16 cellular contexts compared by ENCODE assay signal in genomic region chr5:10688651-10689171, GRCh38.
A peak's percentile ranks its signal among the peaks of the same experiment; 100 is the strongest.
DNase-seq lines count a peak whose midpoint lies in the region; ATAC-seq and TF ChIP-seq lines count a peak whose summit lies in the region.
"Had no signal": no experiment of that assay in that cellular context is flagged by ENCODE, and none has a peak within 500 bp of the region (broad histone marks: within the 10 kb centered on the region; RNA-seq: fewer than 3 reads in every experiment).

No MANE protein-coding gene starts in this region.

- H3K27ac ChIP-seq in RWPE1 = 0 out of 2 replicates have a peak overlapping the region, but pooled peaks have one; percentile 4
- H3K27ac ChIP-seq in endodermal cell (ENCODE audit: low read depth, low read length) = no peak overlapping the region
- H3K27ac ChIP-seq: BLaER1 had no signal

- peaks cover 5% of the 10 kb centered on the region for H3K4me1 ChIP-seq in endodermal cell (ENCODE audit: control insufficient read depth, insufficient read depth, low read length)
- H3K4me1 ChIP-seq: BLaER1 had no signal

- peaks cover 14% of the 10 kb centered on the region for H3K36me3 Mint-ChIP-seq in activated CD8-positive, alpha-beta T cell treated with anti-CD3 and anti-CD28 coated beads for 36 hours (ENCODE audit: low read depth)
- H3K36me3 Mint-ChIP-seq in activated CD8-positive, alpha-beta T cell treated with anti-CD3 and anti-CD28 coated beads, Interleukin-2, amount 10 ng/mL, durations not matched to agents 7 days and 5 days (ENCODE audit: low read depth) = peaks cover 13% of the 10 kb centered on the region
- peaks cover 33% of the 10 kb centered on the region for H3K36me3 Mint-ChIP-seq in endodermal cell (ENCODE audit: low read depth)

- no peak overlapping the region for H3K9ac ChIP-seq in endodermal cell (ENCODE audit: extremely low read depth, low read length, poor library complexity, severe bottlenecking)
- H3K9ac ChIP-seq: BLaER1 had no signal

- no peak overlapping the region for H3K4me3 Mint-ChIP-seq in activated CD8-positive, alpha-beta T cell treated with anti-CD3 and anti-CD28 coated beads for 36 hours
- no peak overlapping the region for H3K4me3 Mint-ChIP-seq in activated CD8-positive, alpha-beta T cell treated with anti-CD3 and anti-CD28 coated beads, Interleukin-2, amount 10 ng/mL, durations not matched to agents 7 days and 5 days
- no peak overlapping the region for H3K4me3 Mint-ChIP-seq in endodermal cell
- H3K4me3 Mint-ChIP-seq: CD8-positive, alpha-beta T cell had no signal

- intact Hi-C loops in activated CD8-positive, alpha-beta T cell treated with anti-CD3 and anti-CD28 coated beads for 36 hours (cut with micrococcal nuclease) = no loop called here
- intact Hi-C loops in sciatic nerve (cut with DNase I) = no loop called here

- H3K27me3 ChIP-seq in endodermal cell (ENCODE audit: control insufficient read depth, insufficient read depth, low read length, poor library complexity, severe bottlenecking) (no peaks in the 10 kb centered on the region), MG63 (no peaks in the 10 kb centered on the region)
- H3K27me3 ChIP-seq: BLaER1 had no signal

- CTCF ChIA-PET in activated CD8-positive, alpha-beta T cell treated with anti-CD3 and anti-CD28 coated beads for 36 hours (lab: Charles Lee) = interaction anchor here (0.7 to 2.6 kb wide), 6 partner anchors 10 to 237 kb away, joined by 3 to 21 read pairs (median 4); no protein-coding TSS in a partner anchor
- CTCF ChIA-PET in activated CD8-positive, alpha-beta T cell treated with anti-CD3 and anti-CD28 coated beads, Interleukin-2, amount 10 ng/mL, durations not matched to agents 7 days and 5 days (lab: Charles Lee) = interaction anchor here (1.0 to 1.7 kb wide), 6 partner anchors 14 to 235 kb away, joined by 3 to 5 read pairs (median 4); no protein-coding TSS in a partner anchor
- CTCF ChIA-PET in RWPE1 (lab: Yijun Ruan, JAX) = interaction anchor here (0.5 to 0.6 kb wide), 2 partner anchors 209 to 827 kb away, joined by 3 to 4 read pairs; no protein-coding TSS in a partner anchor

- POLR2A ChIA-PET in activated CD8-positive, alpha-beta T cell treated with anti-CD3 and anti-CD28 coated beads for 36 hours (lab: Charles Lee) = interaction anchor here (0.7 kb wide), 1 partner anchor 20 kb away, joined by 3 read pairs; no protein-coding TSS in a partner anchor
- POLR2A ChIA-PET in activated CD8-positive, alpha-beta T cell treated with anti-CD3 and anti-CD28 coated beads, Interleukin-2, amount 10 ng/mL, durations not matched to agents 7 days and 5 days (lab: Charles Lee) = no interaction called here
- POLR2A ChIA-PET in RWPE1 (lab: Yijun Ruan, JAX; ENCODE audit: low non-redundant PET) = no interaction called here

- no peak for DNase-seq in activated CD8-positive, alpha-beta T cell treated with anti-CD3 and anti-CD28 coated beads for 36 hours
- DNase-seq in activated CD8-positive, alpha-beta T cell treated with anti-CD3 and anti-CD28 coated beads, Interleukin-2, amount 10 ng/mL, durations not matched to agents 7 days and 5 days = no peak
- DNase-seq in RWPE1 (ENCODE audit: low spot score) (no peak), endodermal cell (no peak), sciatic nerve (ENCODE audit: low spot score) (no peak), MG63 (no peak)
- no peak for DNase-seq in activated naive CD4-positive, alpha-beta T cell treated with anti-CD3 and anti-CD28 coated beads, Interleukin-2, amount 50 U/mL, for 16 hours
- DNase-seq: CD8-positive, alpha-beta T cell; KG1; NCI-H1092; NCI-H146; NCI-H2081 treated with DMSO at 0.1 percent for 48 hours; NCI-H510A treated with DMSO at 0.1 percent for 48 hours; NCI-H82 had no signal

- H3K9me3 ChIP-seq in endodermal cell (ENCODE audit: control insufficient read depth, low read length) = peaks cover 16% of the 10 kb centered on the region
- peaks cover 4% of the 10 kb centered on the region for H3K9me3 ChIP-seq in MG63

- H3K36me3 ChIP-seq in endodermal cell (ENCODE audit: control insufficient read depth, insufficient read depth, low read length) = peaks cover 23% of the 10 kb centered on the region
- peaks cover 20% of the 10 kb centered on the region for H3K36me3 ChIP-seq in MG63

- 94 to 96% methylated on average over 5 to 13 of the region's 13 CpGs for WGBS in endodermal cell (ENCODE audit: insufficient coverage in 1 of 2, insufficient read length in 1 of 2), 2 experiments

- no peak for TF ChIP-seq CTCF in activated CD8-positive, alpha-beta T cell treated with anti-CD3 and anti-CD28 coated beads for 36 hours (IDR thresholded peaks at IDR 0.05)
- TF ChIP-seq CTCF in RWPE1 (conservative IDR thresholded peaks at IDR 0.05; ENCODE audit: low read depth) (no peak), endodermal cell (conservative IDR thresholded peaks at IDR 0.05) (no peak)

- no peaks in the 10 kb centered on the region for H3K27me3 Mint-ChIP-seq in activated CD8-positive, alpha-beta T cell treated with anti-CD3 and anti-CD28 coated beads for 36 hours
- no peaks in the 10 kb centered on the region for H3K27me3 Mint-ChIP-seq in activated CD8-positive, alpha-beta T cell treated with anti-CD3 and anti-CD28 coated beads, Interleukin-2, amount 10 ng/mL, durations not matched to agents 7 days and 5 days (ENCODE audit: low read depth)
- no peaks in the 10 kb centered on the region for H3K27me3 Mint-ChIP-seq in endodermal cell (ENCODE audit: insufficient read depth)

- H3K4me3 ChIP-seq in endodermal cell (ENCODE audit: low read length) (no peak overlapping the region), MG63 (no peak overlapping the region)
- H3K4me3 ChIP-seq: BLaER1 had no signal

- H3K27ac Mint-ChIP-seq in activated CD8-positive, alpha-beta T cell treated with anti-CD3 and anti-CD28 coated beads for 36 hours = peak overlapping the region; percentile 17
- no peak overlapping the region for H3K27ac Mint-ChIP-seq in activated CD8-positive, alpha-beta T cell treated with anti-CD3 and anti-CD28 coated beads, Interleukin-2, amount 10 ng/mL, durations not matched to agents 7 days and 5 days
- H3K27ac Mint-ChIP-seq in endodermal cell = peak overlapping the region; percentile 59
- H3K27ac Mint-ChIP-seq: CD8-positive, alpha-beta T cell had no signal

- H3K4me1 Mint-ChIP-seq in activated CD8-positive, alpha-beta T cell treated with anti-CD3 and anti-CD28 coated beads for 36 hours (ENCODE audit: low read depth) = no peaks in the 10 kb centered on the region
- no peaks in the 10 kb centered on the region for H3K4me1 Mint-ChIP-seq in activated CD8-positive, alpha-beta T cell treated with anti-CD3 and anti-CD28 coated beads, Interleukin-2, amount 10 ng/mL, durations not matched to agents 7 days and 5 days (ENCODE audit: low read depth)
- H3K4me1 Mint-ChIP-seq in endodermal cell = peaks cover 12% of the 10 kb centered on the region

- no peak for ATAC-seq in activated CD8-positive, alpha-beta T cell treated with anti-CD3 and anti-CD28 coated beads for 36 hours
- no peak for ATAC-seq in activated CD8-positive, alpha-beta T cell treated with anti-CD3 and anti-CD28 coated beads, Interleukin-2, amount 10 ng/mL, durations not matched to agents 7 days and 5 days
- peak; percentile 22 for ATAC-seq in sciatic nerve
- ATAC-seq in GM21515 (IDR thresholded peaks at IDR 0.05; ENCODE audit: unreplicated experiment) = no peak
- ATAC-seq: CD8-positive, alpha-beta T cell had no signal

- no peaks in the 10 kb centered on the region for H3K9me3 Mint-ChIP-seq in activated CD8-positive, alpha-beta T cell treated with anti-CD3 and anti-CD28 coated beads for 36 hours
- H3K9me3 Mint-ChIP-seq in activated CD8-positive, alpha-beta T cell treated with anti-CD3 and anti-CD28 coated beads, Interleukin-2, amount 10 ng/mL, durations not matched to agents 7 days and 5 days (ENCODE audit: insufficient read depth) = no peaks in the 10 kb centered on the region
- H3K9me3 Mint-ChIP-seq in endodermal cell = peaks cover 14% of the 10 kb centered on the region
- H3K9me3 Mint-ChIP-seq: CD8-positive, alpha-beta T cell had no signal
